ENCODE assay signal across 9 cellular contexts in genomic region chr4:158255727-158256324, GRCh38. TPM values are rescaled to one million over a fixed set of nuclear protein-coding genes. Genes with fewer than 3 reads are reported as not detected.
DNase-seq lines count a peak whose midpoint lies in the region; ATAC-seq and TF ChIP-seq lines count a peak whose summit lies in the region.
"Had no signal": no experiment of that assay in that cellular context is flagged by ENCODE, and none has a peak within 500 bp of the region (broad histone marks: within the 10 kb centered on the region; RNA-seq: fewer than 3 reads in every experiment).

No MANE protein-coding gene starts in this region.

- H3K36me3 Mint-ChIP-seq in neural progenitor cell: no peaks in the 10 kb centered on the region
- no peaks in the 10 kb centered on the region for H3K36me3 Mint-ChIP-seq in T-cell

- H3K27me3 ChIP-seq in neural progenitor cell: no peaks in the 10 kb centered on the region

- H3K4me3 Mint-ChIP-seq in neural progenitor cell (no peak overlapping the region), T-cell (no peak overlapping the region)

- DNase-seq in ELR (ENCODE audit: low read depth) (peak; percentile 60), OCI-M2 (lab: John Stamatoyannopoulos, UW; ENCODE audit: unreplicated experiment) (peak; percentile 13), epithelial cell of esophagus (ENCODE audit: low read depth) (peak; percentile 60), neural progenitor cell (ENCODE audit: low spot score) (peak; percentile 56), NCI-H1436 treated with DMSO at 0.1 percent for 48 hours (lab: John Stamatoyannopoulos, UW) (no peak), T-cell (no peak)

- peak; percentile 78 for TF ChIP-seq CTCF in epithelial cell of esophagus (IDR thresholded peaks at IDR 0.05; ENCODE audit: insufficient read depth, low read depth, low read length, missing control alignments)
- peak; percentile 79 for TF ChIP-seq CTCF in neural progenitor cell (IDR thresholded peaks at IDR 0.05)

- H3K4me1 ChIP-seq in neural progenitor cell: no peaks in the 10 kb centered on the region

- POLR2A ChIA-PET in T-cell (lab: Charles Lee): no interaction called here

- no peaks in the 10 kb centered on the region for H3K36me3 ChIP-seq in neural progenitor cell

- H3K4me2 ChIP-seq in neural progenitor cell: no peak overlapping the region

- no peaks in the 10 kb centered on the region for H3K9me3 ChIP-seq in neural progenitor cell (ENCODE audit: low read depth)

- ATAC-seq in GM21381 (IDR thresholded peaks at IDR 0.05; ENCODE audit: unreplicated experiment) (peak; percentile 57), HG03565 (IDR thresholded peaks at IDR 0.05; ENCODE audit: unreplicated experiment) (peak; percentile 66), T-cell (replicated peaks in 1 of 4) (no peak)

- CTCF ChIA-PET in T-cell (lab: Charles Lee): interaction anchor here (0.7 to 1.6 kb wide), 4 partner anchors 9 to 596 kb away, joined by 3 to 5 read pairs (median 4); no protein-coding TSS in a partner anchor

- no peak overlapping the region for H2AFZ ChIP-seq in neural progenitor cell (replicated peaks)

- no peak overlapping the region for H3K27ac ChIP-seq in neural progenitor cell

- H3K4me1 Mint-ChIP-seq in neural progenitor cell (peaks cover 9% of the 10 kb centered on the region), T-cell (peaks cover 0 to 8% (median 2%) of the 10 kb centered on the region in 3 donors)

- no peaks in the 10 kb centered on the region for H3K79me2 ChIP-seq in neural progenitor cell (ENCODE audit: low read depth)

- no peak overlapping the region for H3K27ac Mint-ChIP-seq in neural progenitor cell
- no peak overlapping the region for H3K27ac Mint-ChIP-seq in T-cell

- peaks cover 4% of the 10 kb centered on the region for H3F3A ChIP-seq in neural progenitor cell (ENCODE audit: low read depth)

- H3K4me3 ChIP-seq in epithelial cell of esophagus (ENCODE audit: low read length): no peak overlapping the region
- no peak overlapping the region for H3K4me3 ChIP-seq in neural progenitor cell

- no peaks in the 10 kb centered on the region for H4K20me1 ChIP-seq in neural progenitor cell (ENCODE audit: low read depth)

- H3K9me3 Mint-ChIP-seq in neural progenitor cell (no peaks in the 10 kb centered on the region), T-cell (no peaks in the 10 kb centered on the region)

- H3K9ac ChIP-seq in neural progenitor cell: no peak overlapping the region

- H3K27me3 Mint-ChIP-seq in neural progenitor cell (ENCODE audit: insufficient read depth, low read depth) (peaks cover 2% of the 10 kb centered on the region), T-cell (peaks cover 5 to 8% of the 10 kb centered on the region in 2 donors)

RNA-seq across cellular contexts. Expression of gene TMEM144, which starts 45.5 kb away (rescaled TPM):
- total RNA-seq in neural progenitor cell (ENCODE audit: low replicate concordance): 2.0 and 4.1 TPM in 2 replicates
- total RNA-seq in T-cell: under 1 TPM in 2 of 5 donors, not detected in 3; 0.09 to 0.32 TPM
- total RNA-seq: activated CD8-positive, alpha-beta memory T cell treated with anti-CD3 and anti-CD28 coated beads for 36 hours had no signal

Comparison
In these comparisons a context has a peak if more than half of its experiments do, and no peak if none do; other contexts are left out.
1. DNase-seq: peak in ELR (single experiment), OCI-M2 (single experiment), epithelial cell of esophagus (single experiment) and neural progenitor cell (single experiment); none in NCI-H1436 treated with DMSO at 0.1 percent for 48 hours (single experiment) and T-cell (0 of 34).
2. ATAC-seq: peak in GM21381 (single experiment) and HG03565 (single experiment); none in T-cell (0 of 4).